20 cellular contexts compared by ENCODE assay signal in the genomic region with DNA sequence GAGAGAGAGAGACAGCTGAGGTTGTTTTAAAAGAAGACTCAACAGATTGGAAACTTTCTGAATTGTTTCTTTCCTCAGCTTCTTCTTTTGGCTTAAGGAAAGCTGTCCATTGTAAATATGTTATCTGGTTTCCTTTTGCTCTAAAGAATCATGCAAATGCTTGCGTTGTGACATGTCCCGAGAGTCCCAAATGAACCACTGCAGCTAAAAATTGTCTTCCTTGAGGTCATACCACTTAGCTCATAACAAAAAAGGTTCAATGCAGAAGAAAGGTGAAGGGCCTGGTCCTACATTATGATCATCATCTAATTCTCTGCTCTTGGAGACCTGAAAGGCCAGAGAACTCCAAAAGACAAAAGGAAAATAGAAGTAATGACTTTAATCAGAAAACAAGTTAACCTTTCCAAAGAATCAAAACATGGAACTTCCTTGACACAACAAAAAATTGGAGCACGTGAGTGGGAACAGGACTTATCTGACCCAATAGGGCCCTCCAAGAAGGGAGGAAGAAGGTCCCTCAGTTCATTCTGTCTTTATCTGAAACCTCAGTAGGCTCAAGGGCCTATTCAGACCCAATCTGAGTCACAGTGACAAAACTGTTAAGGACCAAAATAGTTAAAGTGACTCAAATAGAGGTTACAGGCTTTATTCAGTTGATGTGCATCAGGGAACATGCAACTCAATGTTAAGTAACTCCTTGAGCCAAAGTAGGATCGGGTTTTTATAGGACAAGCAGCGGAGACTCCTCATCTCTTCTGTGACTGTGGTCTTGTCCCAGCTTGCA. TPM values are rescaled to one million over a fixed set of nuclear protein-coding genes. Genes with fewer than 3 reads are reported as not detected.
A peak's percentile ranks its signal among the peaks of the same experiment; 100 is the strongest.
DNase-seq lines count a peak whose midpoint lies in the region; ATAC-seq and TF ChIP-seq lines count a peak whose summit lies in the region.
"Had no signal": no experiment of that assay in that cellular context is flagged by ENCODE, and none has a peak within 500 bp of the region (broad histone marks: within the 10 kb centered on the region; RNA-seq: fewer than 3 reads in every experiment).

No MANE protein-coding gene starts in this region.

- peaks cover 8% of the 10 kb centered on the region for H3K4me1 Mint-ChIP-seq in activated CD8-positive, alpha-beta memory T cell treated with anti-CD3 and anti-CD28 coated beads, Interleukin-2, amount 10 ng/mL, durations not matched to agents 7 days and 5 days

- no peaks in the 10 kb centered on the region for H3K27me3 ChIP-seq in PC-3 (ENCODE audit: low read length)
- H3K27me3 ChIP-seq in spleen (replicated peaks in 1 of 7) = peaks cover 0 to 21% (median 0%) of the 10 kb centered on the region in 7 donors
- H3K27me3 ChIP-seq in tibial artery = no peaks in the 10 kb centered on the region
- H3K27me3 ChIP-seq: BE2C, neutrophil, vagina had no signal

- H3K4me1 ChIP-seq in PC-3 (ENCODE audit: insufficient read depth, low read length) (peaks cover 71% of the 10 kb centered on the region), spleen (no peaks in the 10 kb centered on the region), tibial artery (no peaks in the 10 kb centered on the region)
- H3K4me1 ChIP-seq: BE2C, vagina had no signal

- TF ChIP-seq CTCF in PC-3 (conservative IDR thresholded peaks at IDR 0.05; ENCODE audit: low read depth, low read length) = no peak
- TF ChIP-seq CTCF in spleen (IDR thresholded peaks at IDR 0.05 in 8 of 11, conservative IDR thresholded peaks at IDR 0.05 in 3 of 11) = no peak
- TF ChIP-seq CTCF in tibial artery (IDR thresholded peaks at IDR 0.05) = no peak

- CTCF ChIA-PET in PC-3 (lab: Charles Lee) = no interaction called here
- CTCF ChIA-PET in activated CD8-positive, alpha-beta memory T cell treated with anti-CD3 and anti-CD28 coated beads, Interleukin-2, amount 10 ng/mL, durations not matched to agents 7 days and 5 days (lab: Charles Lee) = interaction anchor here (1.4 kb wide), 1 partner anchor 9 kb away, joined by 5 read pairs; no protein-coding TSS in a partner anchor

- H3K9ac ChIP-seq in PC-3 (ENCODE audit: low read length) = no peak overlapping the region

- no peaks in the 10 kb centered on the region for H3K9me3 Mint-ChIP-seq in activated CD8-positive, alpha-beta memory T cell treated with anti-CD3 and anti-CD28 coated beads, Interleukin-2, amount 10 ng/mL, durations not matched to agents 7 days and 5 days (ENCODE audit: low read depth)
- H3K9me3 Mint-ChIP-seq: HFFc6; stimulated activated naive CD8-positive, alpha-beta T cell treated with anti-CD3 and anti-CD28 coated beads, Interleukin-15, Interleukin-2, amounts not matched to agents 100 ng/mL and 50 ng/mL, for 24 hours had no signal

- ATAC-seq in GM18502 (IDR thresholded peaks at IDR 0.05; ENCODE audit: poor library complexity, unreplicated experiment) = peak; percentile 85
- peak; percentile 61 for ATAC-seq in GM19395 (IDR thresholded peaks at IDR 0.05; ENCODE audit: unreplicated experiment)
- ATAC-seq in HG02884 (IDR thresholded peaks at IDR 0.05; ENCODE audit: unreplicated experiment) = peak; percentile 87
- no peak for ATAC-seq in PC-3
- ATAC-seq in activated CD8-positive, alpha-beta memory T cell treated with anti-CD3 and anti-CD28 coated beads, Interleukin-2, amount 10 ng/mL, durations not matched to agents 7 days and 5 days = no peak

- intact Hi-C loops in PC-3 (cut with micrococcal nuclease) (no loop called here), spleen (cut with DNase I; ENCODE audit: low total_unique reads) (no loop called here), tibial artery (cut with DNase I; ENCODE audit: low total_unique reads) (no loop called here)

- DNase-seq in PC-3 = peak; percentile 28
- no peak for DNase-seq in spleen
- DNase-seq in activated CD4-positive, alpha-beta T cell treated with anti-CD3 and anti-CD28 coated beads for 48 hours = no peak
- DNase-seq in tibial artery = no peak
- no peak for DNase-seq in activated CD8-positive, alpha-beta memory T cell treated with anti-CD3 and anti-CD28 coated beads, Interleukin-2, amount 10 ng/mL, durations not matched to agents 7 days and 5 days
- DNase-seq: BE2C, DMS79 treated with DMSO at 0.1 percent for 48 hours, glutamatergic neuron, HFFc6, mesendoderm, SHP77 had no signal

- H3K27ac ChIP-seq in PC-3 (ENCODE audit: low read length) (peak overlapping the region; percentile 38; the same call in 1 of the 2 replicates), spleen (no peak overlapping the region), tibial artery (no peak overlapping the region)
- H3K27ac ChIP-seq: neutrophil, vagina had no signal

- no peak overlapping the region for H3K27ac Mint-ChIP-seq in activated CD8-positive, alpha-beta memory T cell treated with anti-CD3 and anti-CD28 coated beads, Interleukin-2, amount 10 ng/mL, durations not matched to agents 7 days and 5 days
- H3K27ac Mint-ChIP-seq: HFFc6; stimulated activated naive CD8-positive, alpha-beta T cell treated with anti-CD3 and anti-CD28 coated beads, Interleukin-15, Interleukin-2, amounts not matched to agents 100 ng/mL and 50 ng/mL, for 24 hours had no signal

- H3K9me3 ChIP-seq in PC-3 (ENCODE audit: low read length) (no peaks in the 10 kb centered on the region), spleen (no peaks in the 10 kb centered on the region), tibial artery (no peaks in the 10 kb centered on the region)
- H3K9me3 ChIP-seq: BE2C, neutrophil, vagina had no signal

- no peak overlapping the region for H3K4me2 ChIP-seq in PC-3 (ENCODE audit: low read length)

- no peaks in the 10 kb centered on the region for H4K20me1 ChIP-seq in PC-3 (ENCODE audit: low read length)

- H3K4me3 Mint-ChIP-seq in activated CD8-positive, alpha-beta memory T cell treated with anti-CD3 and anti-CD28 coated beads, Interleukin-2, amount 10 ng/mL, durations not matched to agents 7 days and 5 days = no peak overlapping the region
- H3K4me3 Mint-ChIP-seq: HFFc6; stimulated activated naive CD8-positive, alpha-beta T cell treated with anti-CD3 and anti-CD28 coated beads, Interleukin-15, Interleukin-2, amounts not matched to agents 100 ng/mL and 50 ng/mL, for 24 hours had no signal

- H3K36me3 Mint-ChIP-seq in activated CD8-positive, alpha-beta memory T cell treated with anti-CD3 and anti-CD28 coated beads, Interleukin-2, amount 10 ng/mL, durations not matched to agents 7 days and 5 days = no peaks in the 10 kb centered on the region

- no peaks in the 10 kb centered on the region for H3K36me3 ChIP-seq in PC-3 (ENCODE audit: low read depth, low read length)
- no peaks in the 10 kb centered on the region for H3K36me3 ChIP-seq in spleen
- no peaks in the 10 kb centered on the region for H3K36me3 ChIP-seq in tibial artery
- H3K36me3 ChIP-seq: BE2C, neutrophil, vagina had no signal

- WGBS in spleen, 5 donors = 72 to 80% (median 73%) methylated on average over 5 of the region's 5 CpGs

- no peak for TF ChIP-seq POLR2A in spleen (IDR thresholded peaks at IDR 0.05)

- POLR2A ChIA-PET in PC-3 (lab: Charles Lee; ENCODE audit: unreplicated experiment) = no interaction called here

- H3K9me2 ChIP-seq in PC-3 (replicated peaks; ENCODE audit: low read length) = no peaks in the 10 kb centered on the region

- H3F3A ChIP-seq in PC-3 (ENCODE audit: low read length, unreplicated experiment) = no peaks in the 10 kb centered on the region

- H3K4me3 ChIP-seq in PC-3 (ENCODE audit: low read length) (no peak overlapping the region), spleen (no peak overlapping the region), tibial artery (no peak overlapping the region)
- H3K4me3 ChIP-seq: vagina had no signal

- no peaks in the 10 kb centered on the region for H3K27me3 Mint-ChIP-seq in activated CD8-positive, alpha-beta memory T cell treated with anti-CD3 and anti-CD28 coated beads, Interleukin-2, amount 10 ng/mL, durations not matched to agents 7 days and 5 days
- H3K27me3 Mint-ChIP-seq: stimulated activated naive CD8-positive, alpha-beta T cell treated with anti-CD3 and anti-CD28 coated beads, Interleukin-15, Interleukin-2, amounts not matched to agents 100 ng/mL and 50 ng/mL, for 24 hours had no signal

- H2AFZ ChIP-seq in PC-3 (ENCODE audit: low read length) = no peak overlapping the region

- H3K79me2 ChIP-seq in PC-3 (ENCODE audit: low read length) = no peaks in the 10 kb centered on the region

- BruUV-seq in PC-3 (replicated peaks; lab: Mats Ljungman, UMichigan) = no TSS peak

RNA-seq across cellular contexts. Expression of a gene that starts 14.7 kb away (rescaled TPM):
- total RNA-seq in PC-3 (2014; rRNA removed) = 0.84 and 4.8 TPM in 2 replicates
- total RNA-seq in spleen = 1 to 10 TPM in 3 of 7 donors, under 1 TPM in 4; 0.19 to 1.4 (median 0.85) TPM
- polyA plus RNA-seq in spleen = 1 to 10 TPM in 1 of 3 donors, under 1 TPM in 2; 0.11 to 1.0 (median 0.16) TPM
- total RNA-seq in activated CD8-positive, alpha-beta memory T cell treated with anti-CD3 and anti-CD28 coated beads, Interleukin-2, amount 10 ng/mL, durations not matched to agents 7 days and 5 days = under 1 TPM in 1 of 2 experiments, not detected in 1; 0.64 TPM
- total RNA-seq: HFFc6, HT1080 had no signal

RNA-seq across cellular contexts. Expression of a gene that starts 48.0 kb away (rescaled TPM):
- total RNA-seq in PC-3 (2014; rRNA removed) (not detected in 2 replicates), spleen (not detected)
- not detected for polyA plus RNA-seq in spleen
- total RNA-seq in activated CD8-positive, alpha-beta memory T cell treated with anti-CD3 and anti-CD28 coated beads, Interleukin-2, amount 10 ng/mL, durations not matched to agents 7 days and 5 days = not detected
- total RNA-seq: cerebellum, epithelial cell of proximal tubule, HFFc6, vagina had no signal

Comparison
In these comparisons a context has a peak if more than half of its experiments do, and no peak if none do; other contexts are left out.
1. ATAC-seq: peak in GM18502 (single experiment), GM19395 (single experiment) and HG02884 (single experiment); none in PC-3 (single experiment) and activated CD8-positive, alpha-beta memory T cell treated with anti-CD3 and anti-CD28 coated beads, Interleukin-2, amount 10 ng/mL, durations not matched to agents 7 days and 5 days (single experiment).